1 cellular context compared by ENCODE assay signal in the genomic region with DNA sequence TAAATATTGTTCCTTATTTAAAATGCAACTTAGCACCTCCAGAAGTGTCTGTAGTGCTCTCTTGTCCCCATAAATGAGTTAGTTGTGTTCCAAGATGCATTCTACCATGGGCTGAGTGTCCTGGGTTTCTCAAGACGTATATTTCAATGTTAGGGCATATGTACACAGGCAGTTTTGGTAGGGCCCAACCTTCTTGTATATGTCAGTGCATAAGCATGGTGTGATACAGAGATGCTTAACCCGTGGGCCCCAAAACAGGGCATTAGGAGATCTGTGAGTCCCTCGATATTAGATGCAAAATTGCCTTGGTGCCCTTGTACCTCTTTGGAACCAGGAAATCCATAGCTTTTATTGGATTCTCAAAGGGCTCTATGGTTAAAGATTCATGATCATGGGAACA.
TF ChIP-seq lines count a peak whose summit lies in the region.

No MANE protein-coding gene starts in this region.

TF ChIP-seq in SK-N-SH treated with all-trans-retinoic acid at 6 μM for 48 hours, 23 proteins besides CTCF, POLR2A, EP300 and RAD21 (continued from another document):
- TF ChIP-seq TOX (CRISPR knock-in tag; IDR thresholded peaks at IDR 0.05; ENCODE audit: borderline replicate concordance) (no peak), PPARA (CRISPR knock-in tag; IDR thresholded peaks at IDR 0.05; ENCODE audit: borderline replicate concordance) (no peak)
